ENCODE assay signal across 23 cellular contexts in the genomic region with DNA sequence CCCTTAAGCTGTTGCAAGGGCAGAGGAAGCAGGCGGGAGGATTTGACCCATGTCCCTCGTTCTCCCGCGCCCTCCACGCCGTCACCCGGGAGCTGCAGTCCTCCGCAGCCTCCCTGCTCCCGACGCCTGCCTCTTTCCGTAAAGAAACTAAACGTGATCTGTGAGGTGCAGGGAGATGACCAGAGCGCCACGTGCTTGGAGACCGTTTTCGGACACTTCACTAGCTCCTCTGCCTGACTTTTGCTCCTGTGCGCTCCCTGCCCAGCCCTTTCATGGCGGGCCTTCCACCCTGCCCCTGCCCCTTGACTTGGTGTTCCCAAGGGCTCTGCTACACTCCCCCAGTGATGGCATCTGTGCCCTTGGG.
A peak's percentile ranks its signal among the peaks of the same experiment; 100 is the strongest.
DNase-seq lines count a peak whose midpoint lies in the region; ATAC-seq, FAIRE-seq and TF ChIP-seq lines count a peak whose summit lies in the region.
"Had no signal": no experiment of that assay in that cellular context is flagged by ENCODE, and none has a peak within 500 bp of the region (broad histone marks: within the 10 kb centered on the region; RNA-seq: fewer than 3 reads in every experiment).

No MANE protein-coding gene starts in this region.

- H3K4me1 Mint-ChIP-seq in astrocyte (ENCODE audit: low read depth, unreplicated experiment): no peaks in the 10 kb centered on the region
- no peaks in the 10 kb centered on the region for H3K4me1 Mint-ChIP-seq in stimulated activated naive B cell treated with anti-CD40 and anti-IgM and Interleukin-4, amounts not matched to agents 10 μg/mL and 1 μg/mL and 100 μg/mL, for 72 hours
- H3K4me1 Mint-ChIP-seq: activated B cell treated with CpG ODN at 0.5 μM for 24 hours; activated CD8-positive, alpha-beta memory T cell treated with anti-CD3 and anti-CD28 coated beads, Interleukin-2, amount 10 ng/mL, durations not matched to agents 7 days and 5 days; memory B cell had no signal

- no peak for FAIRE-seq in astrocyte (lab: Jason Lieb, UNC)
- FAIRE-seq: GM12878 had no signal

- no peak overlapping the region for H3K4me3 Mint-ChIP-seq in astrocyte (ENCODE audit: unreplicated experiment)
- no peak overlapping the region for H3K4me3 Mint-ChIP-seq in stimulated activated naive B cell treated with anti-CD40 and anti-IgM and Interleukin-4, amounts not matched to agents 10 μg/mL and 1 μg/mL and 100 μg/mL, for 72 hours
- H3K4me3 Mint-ChIP-seq: activated B cell treated with CpG ODN at 0.5 μM for 24 hours; activated CD8-positive, alpha-beta memory T cell treated with anti-CD3 and anti-CD28 coated beads, Interleukin-2, amount 10 ng/mL, durations not matched to agents 7 days and 5 days; activated naive CD4-positive, alpha-beta T cell treated with anti-CD3 and anti-CD28 coated beads for 36 hours; H9; memory B cell had no signal

- 50 to 66% methylated on average over 17 to 18 of the region's 18 CpGs for WGBS in tibial nerve, 2 donors

- H3K4me3 ChIP-seq in astrocyte (ENCODE audit: insufficient read depth, low read depth, low read length) (no peak overlapping the region), left ventricle myocardium inferior (peak overlapping the region; percentile 66), osteoblast (ENCODE audit: insufficient read depth, low read length) (peak overlapping the region; percentile 19), tibial nerve (peak overlapping the region in 3 of 4 donors; percentile 19 to 37 (median 22))
- H3K4me3 ChIP-seq: GM12878, uterus had no signal

- intact Hi-C loops in left ventricle myocardium inferior (cut with micrococcal nuclease): no loop called here

- peaks cover 24% of the 10 kb centered on the region for H3K27me3 Mint-ChIP-seq in astrocyte (ENCODE audit: low read depth, unreplicated experiment)
- peaks cover 25 to 32% of the 10 kb centered on the region in 2 donors for H3K27me3 Mint-ChIP-seq in stimulated activated naive B cell treated with anti-CD40 and anti-IgM and Interleukin-4, amounts not matched to agents 10 μg/mL and 1 μg/mL and 100 μg/mL, for 72 hours
- H3K27me3 Mint-ChIP-seq: memory B cell had no signal

- H2AFZ ChIP-seq in astrocyte (ENCODE audit: low read depth, low read length) (peak overlapping the region; percentile 41), osteoblast (ENCODE audit: low read length) (peak overlapping the region; percentile 22)

- H3K4me2 ChIP-seq in astrocyte (ENCODE audit: low read length) (peak overlapping the region; percentile 57), osteoblast (ENCODE audit: insufficient read depth, low read length) (peak overlapping the region; percentile 43)

- H3K9me3 Mint-ChIP-seq in astrocyte (ENCODE audit: unreplicated experiment): no peaks in the 10 kb centered on the region
- H3K9me3 Mint-ChIP-seq in stimulated activated naive B cell treated with anti-CD40 and anti-IgM and Interleukin-4, amounts not matched to agents 10 μg/mL and 1 μg/mL and 100 μg/mL, for 72 hours: peaks cover 0 to 2% of the 10 kb centered on the region in 2 donors
- H3K9me3 Mint-ChIP-seq: activated B cell treated with CpG ODN at 0.5 μM for 24 hours; activated naive CD4-positive, alpha-beta T cell treated with anti-CD3 and anti-CD28 coated beads for 36 hours; H9; memory B cell had no signal

- DNase-seq in astrocyte (ENCODE audit: low read depth) (no peak), left ventricle myocardium inferior (peak; percentile 23), osteoblast (ENCODE audit: insufficient read length, low spot score, missing footprints) (no peak), tibial nerve (ENCODE audit: low spot score in 2 of 2) (no peak), NCI-H446 treated with DMSO at 0.1 percent for 48 hours (lab: John Stamatoyannopoulos, UW) (no peak), glomerular visceral epithelial cell (ENCODE audit: extremely low spot score) (no peak)
- DNase-seq in stimulated activated naive B cell treated with anti-CD40 and anti-IgM and Interleukin-4, amounts not matched to agents 10 μg/mL and 1 μg/mL and 100 μg/mL, for 72 hours: no peak
- DNase-seq: activated B cell treated with CpG ODN at 0.5 μM for 24 hours; activated CD8-positive, alpha-beta memory T cell treated with anti-CD3 and anti-CD28 coated beads, Interleukin-2, amount 10 ng/mL, durations not matched to agents 7 days and 5 days; activated naive CD4-positive, alpha-beta T cell treated with anti-CD3 and anti-CD28 coated beads for 36 hours; foreskin fibroblast; H9; NCI-H1092; NCI-H187; NCI-H2171; NCI-H524; SHP77; T1000; uterus had no signal

- H3K36me3 ChIP-seq in astrocyte (ENCODE audit: insufficient read depth, low read length) (no peaks in the 10 kb centered on the region), left ventricle myocardium inferior (no peaks in the 10 kb centered on the region), osteoblast (ENCODE audit: insufficient read depth, low read length) (no peaks in the 10 kb centered on the region), tibial nerve (no peaks in the 10 kb centered on the region)
- H3K36me3 ChIP-seq: neutrophil, uterus had no signal

- TF ChIP-seq POLR2A in tibial nerve (IDR thresholded peaks at IDR 0.05): no peak

- no peak for ATAC-seq in stimulated activated naive B cell treated with anti-CD40 and anti-IgM and Interleukin-4, amounts not matched to agents 10 μg/mL and 1 μg/mL and 100 μg/mL, for 72 hours (replicated peaks)
- ATAC-seq: activated CD8-positive, alpha-beta memory T cell treated with anti-CD3 and anti-CD28 coated beads, Interleukin-2, amount 10 ng/mL, durations not matched to agents 7 days and 5 days; GM12878 had no signal

- no peak for TF ChIP-seq EP300 in tibial nerve (IDR thresholded peaks at IDR 0.05)

- H3K27ac ChIP-seq in astrocyte (ENCODE audit: low read depth, low read length) (no peak overlapping the region), left ventricle myocardium inferior (replicated peaks) (peak overlapping the region; percentile 27), osteoblast (ENCODE audit: low read depth, low read length) (no peak overlapping the region), tibial nerve (no peak overlapping the region)
- H3K27ac ChIP-seq: C4-2B, neutrophil, uterus had no signal

- H3K9me3 ChIP-seq in astrocyte (ENCODE audit: insufficient read depth, low read depth, low read length): no peaks in the 10 kb centered on the region
- no peaks in the 10 kb centered on the region for H3K9me3 ChIP-seq in left ventricle myocardium inferior (replicated peaks)
- H3K9me3 ChIP-seq in osteoblast (ENCODE audit: low read depth, low read length): no peaks in the 10 kb centered on the region
- H3K9me3 ChIP-seq in tibial nerve: no peaks in the 10 kb centered on the region
- H3K9me3 ChIP-seq: neutrophil, uterus had no signal

- H3K27ac Mint-ChIP-seq in astrocyte (ENCODE audit: unreplicated experiment): no peak overlapping the region
- H3K27ac Mint-ChIP-seq in stimulated activated naive B cell treated with anti-CD40 and anti-IgM and Interleukin-4, amounts not matched to agents 10 μg/mL and 1 μg/mL and 100 μg/mL, for 72 hours: no peak overlapping the region
- H3K27ac Mint-ChIP-seq: activated B cell treated with CpG ODN at 0.5 μM for 24 hours; activated CD8-positive, alpha-beta memory T cell treated with anti-CD3 and anti-CD28 coated beads, Interleukin-2, amount 10 ng/mL, durations not matched to agents 7 days and 5 days; activated naive CD4-positive, alpha-beta T cell treated with anti-CD3 and anti-CD28 coated beads for 36 hours; memory B cell had no signal

- no peak overlapping the region for H3K9ac ChIP-seq in astrocyte (ENCODE audit: low read length)

- H3K27me3 ChIP-seq in astrocyte (ENCODE audit: insufficient read depth, low read length) (peaks cover 8% of the 10 kb centered on the region), left ventricle myocardium inferior (ENCODE audit: low read depth) (peaks cover 56% of the 10 kb centered on the region), osteoblast (ENCODE audit: insufficient read depth, low read length) (peaks cover 10% of the 10 kb centered on the region), tibial nerve (no peaks in the 10 kb centered on the region)
- H3K27me3 ChIP-seq: uterus had no signal

- H3K4me1 ChIP-seq in astrocyte (ENCODE audit: insufficient read depth, low read length) (no peaks in the 10 kb centered on the region), left ventricle myocardium inferior (peaks cover 14% of the 10 kb centered on the region), osteoblast (ENCODE audit: insufficient read depth, low read length) (no peaks in the 10 kb centered on the region), tibial nerve (peaks cover 0 to 5% (median 0%) of the 10 kb centered on the region in 4 donors)
- H3K4me1 ChIP-seq: uterus had no signal

- TF ChIP-seq CTCF in astrocyte (IDR thresholded peaks at IDR 0.05; ENCODE audit: insufficient read depth, low read depth, low read length) (no peak), left ventricle myocardium inferior (IDR thresholded peaks at IDR 0.05; ENCODE audit: borderline replicate concordance) (no peak), osteoblast (IDR thresholded peaks at IDR 0.05; ENCODE audit: extremely low read depth, low read depth, low read length) (no peak), tibial nerve (IDR thresholded peaks at IDR 0.05) (no peak)

- H4K20me1 ChIP-seq in astrocyte (ENCODE audit: insufficient read depth, low read length) (no peaks in the 10 kb centered on the region), osteoblast (ENCODE audit: insufficient read depth, low read length) (no peaks in the 10 kb centered on the region)

- no peaks in the 10 kb centered on the region for H3K79me2 ChIP-seq in astrocyte (ENCODE audit: insufficient read depth, low read length)
- H3K79me2 ChIP-seq in osteoblast (ENCODE audit: insufficient read depth, low read length): no peaks in the 10 kb centered on the region

- H3K36me3 Mint-ChIP-seq in astrocyte (ENCODE audit: low read depth, unreplicated experiment): no peaks in the 10 kb centered on the region
- no peaks in the 10 kb centered on the region for H3K36me3 Mint-ChIP-seq in stimulated activated naive B cell treated with anti-CD40 and anti-IgM and Interleukin-4, amounts not matched to agents 10 μg/mL and 1 μg/mL and 100 μg/mL, for 72 hours
- H3K36me3 Mint-ChIP-seq: activated CD8-positive, alpha-beta memory T cell treated with anti-CD3 and anti-CD28 coated beads, Interleukin-2, amount 10 ng/mL, durations not matched to agents 7 days and 5 days; memory B cell had no signal
